8 cellular contexts compared by ENCODE assay signal in genomic region chr12:45989277-45989856, GRCh38. TPM values are rescaled to one million over a fixed set of nuclear protein-coding genes. Genes with fewer than 3 reads are reported as not detected.
DNase-seq lines count a peak whose midpoint lies in the region; ATAC-seq and TF ChIP-seq lines count a peak whose summit lies in the region.

No MANE protein-coding gene starts in this region.

- H3K27ac ChIP-seq in CD4-positive, alpha-beta T cell (ENCODE audit: low read depth, low read length), result peak overlapping the region; percentile 98
- H3K27ac ChIP-seq in SK-N-MC (peak overlapping the region; percentile 92), epithelial cell of prostate (peak overlapping the region; percentile 94)

- no peak for TF ChIP-seq CTCF in CD4-positive, alpha-beta T cell (IDR thresholded peaks at IDR 0.05)
- TF ChIP-seq CTCF in nephron (IDR thresholded peaks at IDR 0.05; ENCODE audit: unreplicated experiment in 3 of 3), result no peak

- peaks cover 36% of the 10 kb centered on the region for H3K36me3 ChIP-seq in SK-N-MC (ENCODE audit: insufficient read depth, low read length)

- POLR2A ChIA-PET in CD4-positive, alpha-beta T cell (lab: Charles Lee), result interaction anchor here (0.6 to 5.4 kb wide), 15 partner anchors 9 to 1225 kb away, joined by 3 to 73 read pairs (median 4); partner anchors contain the start of genes ANO6, ARID2 and SLC38A1

- peak overlapping the region; percentile 98 for H3K27ac Mint-ChIP-seq in CD4-positive, alpha-beta T cell
- peak overlapping the region; percentile 99 to 100 (median 99) for H3K27ac Mint-ChIP-seq in nephron

- H3K4me3 ChIP-seq in SK-N-MC, result peak overlapping the region; percentile 94

- intact Hi-C loops in CD4-positive, alpha-beta T cell (cut with DNase I, micrococcal nuclease), result loop anchor here in 1 of 2 experiments (10.0 kb wide), 2 partner anchors 375 to 1705 kb away; no protein-coding TSS in a partner anchor

- no peaks in the 10 kb centered on the region for H3K9me3 ChIP-seq in CD4-positive, alpha-beta T cell (ENCODE audit: control insufficient read depth, low read length)
- H3K9me3 ChIP-seq in SK-N-MC (ENCODE audit: low read depth, low read length), result no peaks in the 10 kb centered on the region

- ATAC-seq in CD4-positive, alpha-beta T cell (ENCODE audit: poor library complexity), result no peak
- peak; percentile 24 for ATAC-seq in GM18907 (IDR thresholded peaks at IDR 0.05; ENCODE audit: unreplicated experiment)
- ATAC-seq in HG03175 (IDR thresholded peaks at IDR 0.05; ENCODE audit: unreplicated experiment), result peak; percentile 16

- peaks cover 69% of the 10 kb centered on the region for H3K4me1 Mint-ChIP-seq in CD4-positive, alpha-beta T cell (ENCODE audit: low read depth)
- peaks cover 59% of the 10 kb centered on the region for H3K4me1 Mint-ChIP-seq in nephron

- CTCF ChIA-PET in CD4-positive, alpha-beta T cell (lab: Charles Lee), result interaction anchor here (1.7 kb wide), 1 partner anchor 313 kb away, joined by 7 read pairs; no protein-coding TSS in a partner anchor

- H3K9ac ChIP-seq in SK-N-MC (ENCODE audit: insufficient read length), result peak overlapping the region; percentile 97

- no peaks in the 10 kb centered on the region for H3K27me3 ChIP-seq in CD4-positive, alpha-beta T cell (ENCODE audit: control insufficient read depth, insufficient read depth, low read length)

- H3K27me3 Mint-ChIP-seq in CD4-positive, alpha-beta T cell, result peaks cover 4% of the 10 kb centered on the region
- no peaks in the 10 kb centered on the region for H3K27me3 Mint-ChIP-seq in nephron (ENCODE audit: low read depth)

- DNase-seq in CD4-positive, alpha-beta T cell, result peak in 2 of 10 experiments; percentile 27 to 39
- DNase-seq in SK-N-MC (ENCODE audit: low read depth, low spot score), result no peak
- DNase-seq in epithelial cell of prostate (ENCODE audit: low read depth, low spot score), result no peak
- DNase-seq in NCI-H524 treated with DMSO at 0.1 percent for 48 hours (lab: John Stamatoyannopoulos, UW), result no peak
- DNase-seq in NCI-H146 treated with DMSO at 0.1 percent for 48 hours (lab: John Stamatoyannopoulos, UW; ENCODE audit: unreplicated experiment), result no peak

- peaks cover 56% of the 10 kb centered on the region for H3K36me3 Mint-ChIP-seq in CD4-positive, alpha-beta T cell (ENCODE audit: low read depth)
- H3K36me3 Mint-ChIP-seq in nephron (ENCODE audit: low read depth), result peaks cover 23% of the 10 kb centered on the region

- H3K9me3 Mint-ChIP-seq in CD4-positive, alpha-beta T cell, result no peaks in the 10 kb centered on the region
- H3K9me3 Mint-ChIP-seq in nephron, result no peaks in the 10 kb centered on the region

- H3K4me3 Mint-ChIP-seq in CD4-positive, alpha-beta T cell, result peak overlapping the region; percentile 95
- H3K4me3 Mint-ChIP-seq in nephron, result peak overlapping the region; percentile 90 to 96 (median 91)

RNA-seq across cellular contexts. Expression of gene SCAF11, which starts 1.0 kb away (rescaled TPM):
- total RNA-seq in CD4-positive, alpha-beta T cell, result 100 to 1,000 TPM; 205 to 213 TPM
